Comparison of ENCODE assay signal across 11 cellular contexts in genomic region chr1:52631759-52632331, GRCh38. TPM values are rescaled to one million over a fixed set of nuclear protein-coding genes. Genes with fewer than 3 reads are reported as not detected.
DNase-seq lines count a peak whose midpoint lies in the region; ATAC-seq, FAIRE-seq and TF ChIP-seq lines count a peak whose summit lies in the region.
"Had no signal": no experiment of that assay in that cellular context is flagged by ENCODE, and none has a peak within 500 bp of the region (broad histone marks: within the 10 kb centered on the region; RNA-seq: fewer than 3 reads in every experiment).

No MANE protein-coding gene starts in this region.

- H3K27me3 ChIP-seq in H1 (replicated peaks in 1 of 4; ENCODE audit: control insufficient read depth in 3 of 4, extremely low read depth in 1 of 4, insufficient read depth in 3 of 4, low read length in 3 of 4) (peaks cover 26 to 38% (median 36%) of the 10 kb centered on the region in 4 experiments), spleen (replicated peaks in 1 of 7) (peaks cover 0 to 32% (median 10%) of the 10 kb centered on the region in 7 donors)

- H3K56ac ChIP-seq in H1 (replicated peaks; ENCODE audit: insufficient read length, low read depth, low read length) = peak overlapping the region; percentile 13

- H3K27ac Mint-ChIP-seq in activated CD4-positive, alpha-beta T cell treated with anti-CD3 and anti-CD28 coated beads, Interleukin-2, amount 10 ng/mL, durations not matched to agents 24 days and 14 days = peak overlapping the region; percentile 71

- TF ChIP-seq CTCF in H1 (IDR thresholded peaks at IDR 0.05; ENCODE audit: control extremely low read depth in 1 of 3, insufficient read depth in 1 of 3, low read depth in 1 of 3, low read length in 3 of 3) (no peak), spleen (IDR thresholded peaks at IDR 0.05 in 8 of 11, conservative IDR thresholded peaks at IDR 0.05 in 3 of 11) (no peak)

- H3K4me1 ChIP-seq in H1 (replicated peaks in 1 of 4; ENCODE audit: control insufficient read depth in 3 of 4, insufficient read depth in 4 of 4, low read length in 3 of 4) (peaks cover 3 to 10% (median 6%) of the 10 kb centered on the region in 4 experiments; a peak in 6 of 7 replicates), spleen (peaks cover 18 to 96% (median 71%) of the 10 kb centered on the region in 6 donors)

- TF ChIP-seq POLR2A in H1 (IDR thresholded peaks at IDR 0.05; ENCODE audit: control extremely low read depth in 1 of 2, low read depth in 2 of 2, low read length in 2 of 2) (no peak), spleen (IDR thresholded peaks at IDR 0.05) (no peak)

- POLR2A ChIA-PET in H1 (lab: Charles Lee; ENCODE audit: partially characterized antibody) = interaction anchor here (0.6 to 1.9 kb wide), 4 partner anchors 31 to 263 kb away, joined by 3 to 9 read pairs (median 4); partner anchors contain the start of genes GPX7, ORC1 and PRPF38A

- CTCF ChIA-PET in H1 (lab: Charles Lee; ENCODE audit: partially characterized antibody) = interaction anchor here (0.5 to 2.2 kb wide), 7 partner anchors 20 to 208 kb away, joined by 3 to 4 read pairs (median 3); no protein-coding TSS in a partner anchor

- H3K4ac ChIP-seq in H1 (replicated peaks; ENCODE audit: insufficient read length, low read depth, low read length) = no peak overlapping the region

- H2AK5ac ChIP-seq in H1 (ENCODE audit: low read depth, low read length) = peak overlapping the region; percentile 86; the same call in 1 of the 2 replicates

- H3K4me3 ChIP-seq in H1 (ENCODE audit: extremely low read depth in 1 of 4, insufficient read depth in 2 of 4, low read depth in 3 of 4, low read length in 4 of 4) (no peak overlapping the region; a peak in 1 of 8 replicates), spleen (peak overlapping the region in 6 of 8 donors; percentile 7 to 70 (median 48))

- peak overlapping the region; percentile 83; the same call in 1 of the 2 replicates for H2BK15ac ChIP-seq in H1 (ENCODE audit: low read length)

- peaks cover 7% of the 10 kb centered on the region; the same call in 1 of the 2 replicates for H3K23me2 ChIP-seq in H1 (ENCODE audit: low read depth, low read length)

- no peak overlapping the region for H4K5ac ChIP-seq in H1 (ENCODE audit: insufficient read length, low read depth, low read length)

- H3K36me3 ChIP-seq in H1 (ENCODE audit: control insufficient read depth in 2 of 4, insufficient read depth in 4 of 4, low read length in 3 of 4) (no peaks in the 10 kb centered on the region), spleen (no peaks in the 10 kb centered on the region)
- H3K36me3 ChIP-seq: heart right ventricle had no signal

- no peak overlapping the region for H3K14ac ChIP-seq in H1 (ENCODE audit: insufficient read length)

- no peak overlapping the region for H3K9ac ChIP-seq in H1 (replicated peaks in 1 of 4; ENCODE audit: extremely low read depth in 1 of 4, low read depth in 3 of 4, low read length in 3 of 4)

- no peaks in the 10 kb centered on the region for H4K20me1 ChIP-seq in H1 (replicated peaks in 1 of 2; ENCODE audit: control insufficient read depth in 1 of 2, insufficient read depth in 2 of 2, low read length in 2 of 2)

- H3K9me3 ChIP-seq in H1 (ENCODE audit: insufficient read depth in 2 of 2, low read depth in 1 of 2, low read length in 1 of 2) = no peaks in the 10 kb centered on the region
- H3K9me3 ChIP-seq in spleen = no peaks in the 10 kb centered on the region
- H3K9me3 ChIP-seq: heart right ventricle had no signal

- no peak overlapping the region for H3K23ac ChIP-seq in H1 (ENCODE audit: insufficient read length)

- no peak overlapping the region for H3K18ac ChIP-seq in H1 (ENCODE audit: extremely low read depth, low read length)

- H3K79me2 ChIP-seq in H1 (ENCODE audit: control insufficient read depth in 1 of 2, insufficient read depth in 2 of 2, low read length in 2 of 2) = no peaks in the 10 kb centered on the region

- no peak overlapping the region for H2BK120ac ChIP-seq in H1 (replicated peaks; ENCODE audit: low read depth, low read length)

- no peak for TF ChIP-seq RAD21 in H1 (IDR thresholded peaks at IDR 0.05 in 1 of 2, conservative IDR thresholded peaks at IDR 0.05 in 1 of 2; ENCODE audit: low read depth in 2 of 2, low read length in 2 of 2)

- H2BK5ac ChIP-seq in H1 (ENCODE audit: low read depth, low read length) = no peak overlapping the region; the same call in 1 of the 2 replicates

- H2BK20ac ChIP-seq in H1 (ENCODE audit: low read length) = peak overlapping the region; percentile 34; the same call in 1 of the 2 replicates

- ATAC-seq in HG03159 (IDR thresholded peaks at IDR 0.05; ENCODE audit: unreplicated experiment) = no peak

- no peak for DNase-seq in activated CD4-positive, alpha-beta T cell treated with anti-CD3 and anti-CD28 coated beads, Interleukin-2, amount 10 ng/mL, durations not matched to agents 24 days and 14 days
- no peak for DNase-seq in activated CD4-positive, alpha-beta T cell treated with anti-CD3 and anti-CD28 coated beads for 48 hours
- peak; percentile 59 for DNase-seq in SKM-1 (lab: John Stamatoyannopoulos, UW; ENCODE audit: unreplicated experiment)
- DNase-seq in H1 (ENCODE audit: low read depth in 1 of 2, low spot score in 2 of 2) = no peak
- peak; percentile 75 for DNase-seq in spleen
- no peak for DNase-seq in NCI-H510A treated with DMSO at 0.1 percent for 48 hours (lab: John Stamatoyannopoulos, UW)
- DNase-seq in NCI-H1436 (lab: John Stamatoyannopoulos, UW) = no peak
- DNase-seq: dermis blood vessel endothelial cell, heart right ventricle had no signal

- H4K8ac ChIP-seq in H1 (ENCODE audit: extremely low read depth, insufficient read depth, low read length) = no peak overlapping the region

- TF ChIP-seq EP300 in H1 (IDR thresholded peaks at IDR 0.05; ENCODE audit: borderline replicate concordance in 1 of 2, low read depth in 2 of 2, low read length in 2 of 2) = no peak

- H3K4me2 ChIP-seq in H1 (ENCODE audit: insufficient read depth in 1 of 2, low read depth in 2 of 2, low read length in 2 of 2) = peak overlapping the region in 1 of 2 experiments; percentile 58; a peak in 1 of 4 replicates

- no peaks in the 10 kb centered on the region for H3K79me1 ChIP-seq in H1 (ENCODE audit: low read depth, low read length)

- no peak overlapping the region for H2AFZ ChIP-seq in H1 (ENCODE audit: low read length)

- no peak for FAIRE-seq in H1 (lab: Jason Lieb, UNC)
- FAIRE-seq: RCC 7860 had no signal

- peak overlapping the region; percentile 77 for H3K4me3 Mint-ChIP-seq in activated CD4-positive, alpha-beta T cell treated with anti-CD3 and anti-CD28 coated beads, Interleukin-2, amount 10 ng/mL, durations not matched to agents 24 days and 14 days

- WGBS in H1 (ENCODE audit: extremely low coverage in 1 of 2, insufficient coverage in 1 of 2, insufficient read length in 1 of 2, insufficient replicate concordance in 2 of 2, low coverage in 1 of 2, low lambda C conversion rate in 2 of 2, missing lambda C conversion rate in 1 of 2), 2 experiments = 86% methylated on average over 8 of the region's 8 CpGs; no CpG with 5 or more reads in 1 of the 2 experiments
- 54 to 76% (median 60%) methylated on average over 7 to 8 of the region's 8 CpGs for WGBS in spleen, 5 donors

- H3K4me1 Mint-ChIP-seq in activated CD4-positive, alpha-beta T cell treated with anti-CD3 and anti-CD28 coated beads, Interleukin-2, amount 10 ng/mL, durations not matched to agents 24 days and 14 days = peaks cover 41% of the 10 kb centered on the region

- peak overlapping the region; percentile 89 for H2BK12ac ChIP-seq in H1 (ENCODE audit: low read depth, low read length)

- H3K36me3 Mint-ChIP-seq in activated CD4-positive, alpha-beta T cell treated with anti-CD3 and anti-CD28 coated beads, Interleukin-2, amount 10 ng/mL, durations not matched to agents 24 days and 14 days (ENCODE audit: low read depth) = peaks cover 8% of the 10 kb centered on the region

- intact Hi-C loops in activated CD4-positive, alpha-beta T cell treated with anti-CD3 and anti-CD28 coated beads, Interleukin-2, amount 10 ng/mL, durations not matched to agents 24 days and 14 days (cut with micrococcal nuclease) = no loop called here
- intact Hi-C loops in spleen (cut with DNase I; ENCODE audit: low total_unique reads) = no loop called here

- peaks cover 4% of the 10 kb centered on the region for H3K9me3 Mint-ChIP-seq in activated CD4-positive, alpha-beta T cell treated with anti-CD3 and anti-CD28 coated beads, Interleukin-2, amount 10 ng/mL, durations not matched to agents 24 days and 14 days

- H3K27me3 Mint-ChIP-seq in activated CD4-positive, alpha-beta T cell treated with anti-CD3 and anti-CD28 coated beads, Interleukin-2, amount 10 ng/mL, durations not matched to agents 24 days and 14 days = peaks cover 9% of the 10 kb centered on the region

- H3K27ac ChIP-seq in H1 (ENCODE audit: low read depth, low read length) = no peak overlapping the region
- peak overlapping the region; percentile 71 to 95 (median 94) for H3K27ac ChIP-seq in spleen

- H4K91ac ChIP-seq in H1 (replicated peaks; ENCODE audit: insufficient read length, low read length) = no peak overlapping the region

RNA-seq across cellular contexts. Expression of gene SHISAL2A, which starts 1.1 kb away (rescaled TPM):
- total RNA-seq in activated CD4-positive, alpha-beta T cell treated with anti-CD3 and anti-CD28 coated beads, Interleukin-2, amount 10 ng/mL, durations not matched to agents 24 days and 14 days = 4.8 and 5.0 TPM in 2 replicates
- total RNA-seq in H1 (2021; fragmentation: NEBNext Ultra II Directional; extraction: Animal tissue kit (Norgen Biotek cat#: 25700)) = 0.50 and 0.74 TPM in 2 replicates
- polyA plus RNA-seq in H1 (2011; rRNA removed) = 1.8 and 2.1 TPM in 2 replicates
- polyA plus RNA-seq in H1 (2011; cell fraction: cytosol; rRNA removed) = 1.7 TPM
- 1.6 TPM for polyA plus RNA-seq in H1 (2011; cell fraction: nucleus; rRNA removed)
- polyA plus RNA-seq in H1 (2012, experiment 1 of 2) = 0.29 to 1.8 TPM (median 1.1 TPM) in 4 replicates
- 1.2 TPM for polyA plus RNA-seq in H1 (2012, experiment 2 of 2)
- polyA plus RNA-seq in H1 (2013, experiment 1 of 2) = 0.93 TPM
- 1.2 TPM for polyA plus RNA-seq in H1 (2013, experiment 2 of 2)
- polyA minus RNA-seq in H1 (2011; rRNA and poly(A)+ RNA removed) = 0.90 and 3.2 TPM in 2 replicates
- polyA minus RNA-seq in H1 (2011; cell fraction: cytosol; rRNA and poly(A)+ RNA removed) = not detected
- 1.4 TPM for polyA minus RNA-seq in H1 (2011; cell fraction: nucleus; rRNA and poly(A)+ RNA removed)
- 10 to 100 TPM; 12.8 to 23.6 (median 17.9) TPM for total RNA-seq in spleen
- polyA plus RNA-seq in spleen = 10 to 100 TPM in 2 of 3 donors, 1 to 10 TPM in 1; 9.2 to 15.5 (median 14.4) TPM
- total RNA-seq: dermis blood vessel endothelial cell had no signal

RNA-seq across cellular contexts. Expression of gene GPX7, which starts 29.7 kb away (rescaled TPM):
- 28.0 and 29.4 TPM in 2 replicates for total RNA-seq in activated CD4-positive, alpha-beta T cell treated with anti-CD3 and anti-CD28 coated beads, Interleukin-2, amount 10 ng/mL, durations not matched to agents 24 days and 14 days
- 12.2 and 13.0 TPM in 2 replicates for total RNA-seq in H1 (2021; fragmentation: NEBNext Ultra II Directional; extraction: Animal tissue kit (Norgen Biotek cat#: 25700))
- polyA plus RNA-seq in H1 (2011; rRNA removed) (30.9 and 37.5 TPM in 2 replicates), spleen (10 to 100 TPM; 13.8 to 23.5 (median 17.9) TPM)
- 27.8 TPM for polyA plus RNA-seq in H1 (2011; cell fraction: cytosol; rRNA removed)
- 21.1 TPM for polyA plus RNA-seq in H1 (2011; cell fraction: nucleus; rRNA removed)
- polyA plus RNA-seq in H1 (2012, experiment 1 of 2) = 9.4 to 15.7 TPM (median 14.1 TPM) in 4 replicates
- polyA plus RNA-seq in H1 (2012, experiment 2 of 2) = 14.0 TPM
- polyA plus RNA-seq in H1 (2013, experiment 1 of 2) = 16.6 TPM
- polyA plus RNA-seq in H1 (2013, experiment 2 of 2) = 18.6 TPM
- polyA minus RNA-seq in H1 (2011; rRNA and poly(A)+ RNA removed) = 10.8 and 18.3 TPM in 2 replicates
- polyA minus RNA-seq in H1 (2011; cell fraction: cytosol; rRNA and poly(A)+ RNA removed) = 12.9 TPM
- 7.4 TPM for polyA minus RNA-seq in H1 (2011; cell fraction: nucleus; rRNA and poly(A)+ RNA removed)
- total RNA-seq in spleen = 10 to 100 TPM in 4 of 7 donors, 1 to 10 TPM in 3; 6.4 to 24.7 (median 12.9) TPM

Comparison
In these comparisons a context has a peak if more than half of its experiments do, and no peak if none do; other contexts are left out.
1. DNase-seq: peak in SKM-1 (single experiment) and spleen (single experiment); none in activated CD4-positive, alpha-beta T cell treated with anti-CD3 and anti-CD28 coated beads, Interleukin-2, amount 10 ng/mL, durations not matched to agents 24 days and 14 days (single experiment), activated CD4-positive, alpha-beta T cell treated with anti-CD3 and anti-CD28 coated beads for 48 hours (single experiment), H1 (0 of 2), NCI-H510A treated with DMSO at 0.1 percent for 48 hours (single experiment) and NCI-H1436 (single experiment).
2. H3K4me3 ChIP-seq: peak in spleen (6 of 8); none in H1 (0 of 4).